Comparison of ENCODE assay signal across 1 cellular context in the genomic region with DNA sequence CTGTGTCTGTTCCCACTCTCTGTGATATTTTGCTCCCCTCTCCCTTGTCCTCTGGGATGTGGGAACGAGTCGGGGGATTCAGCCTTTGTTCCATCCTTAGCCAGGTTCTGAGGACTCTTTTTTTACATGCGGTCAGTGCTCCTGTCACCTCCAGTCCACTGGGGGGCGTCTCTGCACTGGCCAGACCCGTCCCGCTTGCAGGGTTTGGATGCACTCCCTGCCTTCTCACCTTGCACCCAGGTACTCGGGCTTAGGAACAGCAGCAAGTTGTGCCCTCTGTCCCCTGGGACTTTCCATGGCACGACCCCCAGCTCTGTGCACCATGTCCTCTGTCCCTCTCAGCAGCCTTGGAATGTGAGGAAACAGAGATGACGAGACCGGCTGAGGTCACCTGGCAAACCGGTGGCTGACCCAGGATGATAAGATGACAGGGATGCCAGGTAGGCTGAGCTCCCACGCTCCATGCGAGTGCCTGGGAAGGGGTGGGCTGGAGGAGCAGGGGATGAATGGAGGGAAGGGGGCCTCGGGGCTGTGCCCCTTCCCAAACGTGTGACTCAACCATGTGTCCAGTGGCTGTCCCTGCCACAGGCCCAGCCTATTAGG.
TF ChIP-seq lines count a peak whose summit lies in the region.

No MANE protein-coding gene starts in this region.

TF ChIP-seq in HEK293, 187 proteins besides CTCF, POLR2A, EP300 and RAD21 (continued from another document):
- TF ChIP-seq ZNF791 (tag by site-specific recombination; IDR thresholded peaks at IDR 0.05): no peak
- no peak for TF ChIP-seq ZNF148 (tag by site-specific recombination; IDR thresholded peaks at IDR 0.05; ENCODE audit: borderline replicate concordance)
- TF ChIP-seq, protein P1, sequence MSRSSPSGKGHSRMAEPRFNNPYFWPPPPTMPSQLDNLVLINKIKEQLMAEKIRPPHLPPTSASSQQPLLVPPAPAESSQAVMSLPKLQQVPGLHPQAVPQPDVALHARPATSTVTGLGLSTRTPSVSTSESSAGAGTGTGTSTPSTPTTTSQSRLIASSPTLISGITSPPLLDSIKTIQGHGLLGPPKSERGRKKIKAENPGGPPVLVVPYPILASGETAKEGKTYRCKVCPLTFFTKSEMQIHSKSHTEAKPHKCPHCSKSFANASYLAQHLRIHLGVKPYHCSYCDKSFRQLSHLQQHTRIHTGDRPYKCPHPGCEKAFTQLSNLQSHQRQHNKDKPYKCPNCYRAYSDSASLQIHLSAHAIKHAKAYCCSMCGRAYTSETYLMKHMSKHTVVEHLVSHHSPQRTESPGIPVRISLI (tag by site-specific recombination; IDR thresholded peaks at IDR 0.05): peak; percentile 67
- TF ChIP-seq ZNF292 (tag by site-specific recombination; IDR thresholded peaks at IDR 0.05; ENCODE audit: borderline replicate concordance, low read depth): no peak
- peak; percentile 98 for TF ChIP-seq ZNF2 (tag by site-specific recombination; IDR thresholded peaks at IDR 0.05)
- peak; percentile 71 for TF ChIP-seq ZNF600 (tag by site-specific recombination; IDR thresholded peaks at IDR 0.05)
- TF ChIP-seq ZBTB17 (tag by site-specific recombination; IDR thresholded peaks at IDR 0.05): 0 out of 2 replicates have a peak, but pooled peaks have one; percentile 19
